9 cellular contexts compared by ENCODE assay signal in the genomic region with DNA sequence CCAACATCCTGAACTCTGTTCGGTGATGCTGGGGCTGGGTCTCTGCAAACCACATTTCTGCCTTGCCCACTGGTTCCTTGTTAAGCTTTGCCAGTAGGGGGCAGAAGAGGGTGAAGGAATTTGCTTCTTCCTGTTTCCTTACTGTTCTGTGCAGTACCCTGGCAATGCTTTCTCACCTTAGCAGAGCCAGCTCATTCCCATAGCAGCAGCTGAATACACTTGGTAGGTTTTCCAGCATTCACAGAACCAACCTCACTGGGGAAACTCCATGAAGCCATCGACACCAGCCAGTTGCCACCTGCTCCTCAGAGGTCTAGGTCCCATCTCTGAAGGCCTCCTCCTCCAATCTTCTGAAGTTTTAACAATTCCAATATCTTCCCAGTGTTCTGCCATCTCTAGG.
DNase-seq lines count a peak whose midpoint lies in the region; ATAC-seq and TF ChIP-seq lines count a peak whose summit lies in the region.
"Had no signal": no experiment of that assay in that cellular context is flagged by ENCODE, and none has a peak within 500 bp of the region (broad histone marks: within the 10 kb centered on the region; RNA-seq: fewer than 3 reads in every experiment).

No MANE protein-coding gene starts in this region.

- peak; percentile 47 for ATAC-seq in GM21723 (IDR thresholded peaks at IDR 0.05; ENCODE audit: unreplicated experiment)

- no peak overlapping the region for H3K4me3 Mint-ChIP-seq in nephron progenitor cell

- H3K4me3 ChIP-seq in MM.1S (ENCODE audit: low read length) = no peak overlapping the region

- no peaks in the 10 kb centered on the region for H3K4me1 Mint-ChIP-seq in nephron progenitor cell

- DNase-seq in NCI-H510A treated with DMSO at 0.1 percent for 48 hours (lab: John Stamatoyannopoulos, UW) = peak; percentile 60
- no peak for DNase-seq in NCI-H510A (lab: John Stamatoyannopoulos, UW)
- DNase-seq in MM.1S = peak; percentile 28
- peak; percentile 50 for DNase-seq in astrocyte of the hippocampus (ENCODE audit: low read depth, low spot score)
- DNase-seq in nephron progenitor cell = peak; percentile 46
- no peak for DNase-seq in midbrain (lab: John Stamatoyannopoulos, UW)
- DNase-seq in activated CD8-positive, alpha-beta memory T cell treated with anti-CD3 and anti-CD28 coated beads, Interleukin-2, amount 50 U/mL, for 48 hours = no peak

- no peaks in the 10 kb centered on the region for H3K9me3 ChIP-seq in MM.1S (replicated peaks; ENCODE audit: insufficient read depth, low read length)
- H3K9me3 ChIP-seq: Caco-2 had no signal

- peak overlapping the region; percentile 56 for H3K4me2 ChIP-seq in MM.1S (ENCODE audit: low read depth, low read length)

- no peaks in the 10 kb centered on the region for H3K27me3 Mint-ChIP-seq in nephron progenitor cell (ENCODE audit: low read depth, poor library complexity)

- H3K9me2 ChIP-seq in MM.1S (replicated peaks; ENCODE audit: insufficient read depth, low read length) = no peaks in the 10 kb centered on the region

- H3K79me2 ChIP-seq in MM.1S (ENCODE audit: low read length) = no peaks in the 10 kb centered on the region

- peak overlapping the region; percentile 49 for H2AFZ ChIP-seq in MM.1S (ENCODE audit: low read length)

- H3K9me3 Mint-ChIP-seq in nephron progenitor cell = peaks cover 5% of the 10 kb centered on the region

- peak overlapping the region; percentile 5; the same call in 1 of the 2 replicates for H3K9ac ChIP-seq in MM.1S (ENCODE audit: low read length)

- no peaks in the 10 kb centered on the region for H3K36me3 Mint-ChIP-seq in nephron progenitor cell (ENCODE audit: low read depth)

- peak overlapping the region; percentile 66; the same call in 1 of the 2 replicates for H3K27ac ChIP-seq in MM.1S (ENCODE audit: low read length)

- H3F3A ChIP-seq in MM.1S (ENCODE audit: insufficient read depth, low read length) = peaks cover 14% of the 10 kb centered on the region

- no peaks in the 10 kb centered on the region for H3K36me3 ChIP-seq in MM.1S (replicated peaks; ENCODE audit: insufficient read depth, low read length)

- no peaks in the 10 kb centered on the region for H4K20me1 ChIP-seq in MM.1S (ENCODE audit: insufficient read depth, low read length)

- peak; percentile 76 for TF ChIP-seq CTCF in MM.1S (IDR thresholded peaks at IDR 0.05; ENCODE audit: low read length)
- peak; percentile 57 for TF ChIP-seq CTCF in nephron progenitor cell (IDR thresholded peaks at IDR 0.05)

- peaks cover 44% of the 10 kb centered on the region for H3K4me1 ChIP-seq in MM.1S (ENCODE audit: low read length)
- H3K4me1 ChIP-seq: Caco-2 had no signal

- H3K27ac Mint-ChIP-seq in nephron progenitor cell = no peak overlapping the region

- no peaks in the 10 kb centered on the region for H3K27me3 ChIP-seq in MM.1S (replicated peaks; ENCODE audit: insufficient read depth, low read length)

Comparison
In these comparisons a context has a peak if more than half of its experiments do, and no peak if none do; other contexts are left out.
1. DNase-seq: peak in NCI-H510A treated with DMSO at 0.1 percent for 48 hours (single experiment), MM.1S (single experiment), astrocyte of the hippocampus (single experiment) and nephron progenitor cell (single experiment); none in NCI-H510A (single experiment), midbrain (single experiment) and activated CD8-positive, alpha-beta memory T cell treated with anti-CD3 and anti-CD28 coated beads, Interleukin-2, amount 50 U/mL, for 48 hours (single experiment).